Comparison of ENCODE assay signal across 8 cellular contexts in the genomic region with DNA sequence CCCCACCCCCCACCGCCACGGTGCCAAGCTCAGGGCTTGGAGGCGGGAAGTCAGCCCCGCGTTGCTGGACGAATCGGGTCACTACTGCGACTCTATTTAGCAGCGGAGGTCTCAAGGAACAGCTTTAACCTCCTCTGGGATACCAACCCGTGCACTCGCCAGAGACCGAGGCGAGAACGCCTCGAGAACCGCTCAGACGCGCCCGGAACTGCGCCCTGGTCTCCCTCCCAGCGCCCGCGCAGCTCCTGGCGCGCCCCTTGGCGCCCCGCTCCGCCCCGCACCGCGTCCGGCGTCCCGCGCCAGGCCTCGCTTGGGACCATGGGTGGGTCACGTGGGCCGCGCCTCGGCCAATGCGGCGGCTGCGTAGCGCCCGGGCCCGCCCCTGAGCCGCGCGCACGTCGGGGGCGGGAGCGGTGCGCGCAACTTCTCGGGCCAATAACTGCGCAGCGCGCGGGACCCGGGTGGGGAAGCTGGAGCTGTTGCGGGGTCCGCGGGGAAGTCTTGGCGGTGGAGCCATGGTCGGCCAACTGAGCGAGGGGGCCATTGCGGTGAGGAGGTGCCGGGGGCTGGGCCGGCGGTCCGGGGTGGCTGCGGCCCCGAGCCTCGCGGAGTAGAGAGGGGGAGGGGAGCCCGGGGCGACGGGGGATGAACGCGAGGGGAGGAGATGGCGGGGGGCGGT. TPM values are rescaled to one million over a fixed set of nuclear protein-coding genes. Genes with fewer than 3 reads are reported as not detected.
DNase-seq lines count a peak whose midpoint lies in the region; ATAC-seq and TF ChIP-seq lines count a peak whose summit lies in the region.

Gene RPA1, plus strand, starts transcription at position 427 of the 679 bp plus-strand sequence. Its CDS starts 89 bp downstream, at position 516.
A gene with protein sequence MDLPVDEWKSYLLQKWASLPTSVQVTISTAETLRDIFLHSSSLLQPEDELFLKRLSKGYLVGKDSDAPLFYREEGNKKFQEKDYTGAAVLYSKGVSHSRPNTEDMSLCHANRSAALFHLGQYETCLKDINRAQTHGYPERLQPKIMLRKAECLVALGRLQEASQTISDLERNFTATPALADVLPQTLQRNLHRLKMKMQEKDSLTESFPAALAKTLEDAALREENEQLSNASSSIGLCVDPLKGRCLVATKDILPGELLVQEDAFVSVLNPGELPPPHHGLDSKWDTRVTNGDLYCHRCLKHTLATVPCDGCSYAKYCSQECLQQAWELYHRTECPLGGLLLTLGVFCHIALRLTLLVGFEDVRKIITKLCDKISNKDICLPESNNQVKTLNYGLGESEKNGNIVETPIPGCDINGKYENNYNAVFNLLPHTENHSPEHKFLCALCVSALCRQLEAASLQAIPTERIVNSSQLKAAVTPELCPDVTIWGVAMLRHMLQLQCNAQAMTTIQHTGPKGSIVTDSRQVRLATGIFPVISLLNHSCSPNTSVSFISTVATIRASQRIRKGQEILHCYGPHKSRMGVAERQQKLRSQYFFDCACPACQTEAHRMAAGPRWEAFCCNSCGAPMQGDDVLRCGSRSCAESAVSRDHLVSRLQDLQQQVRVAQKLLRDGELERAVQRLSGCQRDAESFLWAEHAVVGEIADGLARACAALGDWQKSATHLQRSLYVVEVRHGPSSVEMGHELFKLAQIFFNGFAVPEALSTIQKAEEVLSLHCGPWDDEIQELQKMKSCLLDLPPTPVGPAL (minus strand): TSS at position 324 of the 679 bp plus-strand sequence. CDS start 1,908 bp downstream, outside the sequence.

- no peak for TF ChIP-seq CTCF in kidney epithelial cell (IDR thresholded peaks at IDR 0.05; ENCODE audit: insufficient read depth, low read length, poor library complexity, severe bottlenecking)

- H3K27ac Mint-ChIP-seq in central memory CD8-positive, alpha-beta T cell (ENCODE audit: low read depth): peak within 1 kb of the TSS; percentile 93

- peak within 1 kb of the TSS; percentile 95 for H3K4me3 ChIP-seq in kidney epithelial cell (ENCODE audit: low read depth, low read length)

- peaks cover 48% of the 10 kb centered on the region for H3K4me1 Mint-ChIP-seq in central memory CD8-positive, alpha-beta T cell

- H3K27me3 Mint-ChIP-seq in central memory CD8-positive, alpha-beta T cell: no peaks in the 10 kb centered on the region

- no peaks in the 10 kb centered on the region for H3K9me3 Mint-ChIP-seq in central memory CD8-positive, alpha-beta T cell

- peaks cover 36% of the 10 kb centered on the region for H3K36me3 Mint-ChIP-seq in central memory CD8-positive, alpha-beta T cell (ENCODE audit: insufficient read depth)

- H3K36me3 ChIP-seq in kidney epithelial cell (ENCODE audit: control insufficient read depth, insufficient read depth, low read length): no peaks in the 10 kb centered on the region

- ATAC-seq in GM18868 (IDR thresholded peaks at IDR 0.05; ENCODE audit: unreplicated experiment) (peak; percentile 84), HG03103 (IDR thresholded peaks at IDR 0.05; ENCODE audit: low read depth, unreplicated experiment) (peak; percentile 85)
- ATAC-seq in central memory CD8-positive, alpha-beta T cell (replicated peaks; ENCODE audit: extremely low read depth, poor library complexity, severe bottlenecking): peak; percentile 99

- peak; percentile 99 for DNase-seq in AG08395 (ENCODE audit: low spot score)
- DNase-seq in NCI-H345 treated with DMSO at 0.1 percent for 48 hours (lab: John Stamatoyannopoulos, UW; ENCODE audit: unreplicated experiment): peak; percentile 37
- peak; percentile 90 for DNase-seq in activated CD4-positive, CD25-positive, alpha-beta regulatory T cell treated with anti-CD3 and anti-CD28 coated beads, Interleukin-2, amount 50 U/mL, for 72 hours
- DNase-seq in central memory CD8-positive, alpha-beta T cell (ENCODE audit: low spot score in 2 of 2): peak; percentile 73 to 80
- DNase-seq in kidney epithelial cell (ENCODE audit: low read depth): peak; percentile 38
- DNase-seq in stimulated activated CD4-positive, alpha-beta T cell treated with anti-CD3 and anti-CD28 coated beads, Interleukin-15, amount 100 ng/mL, for 1 hour (ENCODE audit: low read depth in 1 of 2, low spot score in 1 of 2): peak; percentile 77 to 83

- no peaks in the 10 kb centered on the region for H3K27me3 ChIP-seq in kidney epithelial cell (ENCODE audit: control insufficient read depth, insufficient read depth, low read length)

- H3K4me3 Mint-ChIP-seq in central memory CD8-positive, alpha-beta T cell: peak within 1 kb of the TSS; percentile 99

RNA-seq across cellular contexts. Expression of gene RPA1, which starts in this region (rescaled TPM):
- total RNA-seq in kidney epithelial cell: 22.0 and 30.3 TPM in 2 replicates

RNA-seq across cellular contexts. Expression of the second gene that starts in this region (rescaled TPM):
- 6.7 and 7.8 TPM in 2 replicates for total RNA-seq in kidney epithelial cell

Comparison
In these comparisons a context has a peak if more than half of its experiments do, and no peak if none do; other contexts are left out.
1. Peak in every context shown above with its lines: DNase-seq, ATAC-seq and H3K4me3 ChIP-seq.
2. DNase-seq: peak in every context shown above with its lines; median percentile 99 in AG08395; 90 in activated CD4-positive, CD25-positive, alpha-beta regulatory T cell treated with anti-CD3 and anti-CD28 coated beads, Interleukin-2, amount 50 U/mL, for 72 hours; 80 in stimulated activated CD4-positive, alpha-beta T cell treated with anti-CD3 and anti-CD28 coated beads, Interleukin-15, amount 100 ng/mL, for 1 hour; 76 in central memory CD8-positive, alpha-beta T cell; 38 in kidney epithelial cell; 37 in NCI-H345 treated with DMSO at 0.1 percent for 48 hours.